10 cellular contexts compared by ENCODE assay signal in genomic region chr5:1502046-1502736, GRCh38. TPM values are rescaled to one million over a fixed set of nuclear protein-coding genes. Genes with fewer than 3 reads are reported as not detected.
DNase-seq lines count a peak whose midpoint lies in the region; ATAC-seq, FAIRE-seq and TF ChIP-seq lines count a peak whose summit lies in the region.
"Had no signal": no experiment of that assay in that cellular context is flagged by ENCODE, and none has a peak within 500 bp of the region (broad histone marks: within the 10 kb centered on the region; RNA-seq: fewer than 3 reads in every experiment).

No MANE protein-coding gene starts in this region.

- peak overlapping the region; percentile 100 for H3K27ac ChIP-seq in OCI-LY3 (ENCODE audit: low read length)
- peak overlapping the region; percentile 3 for H3K27ac ChIP-seq in upper lobe of right lung
- no peak overlapping the region for H3K27ac ChIP-seq in vagina

- H3K27me3 Mint-ChIP-seq in activated naive CD4-positive, alpha-beta T cell treated with anti-CD3 and anti-CD28 coated beads for 36 hours (ENCODE audit: low read depth), result no peaks in the 10 kb centered on the region

- H3K36me3 Mint-ChIP-seq in activated naive CD4-positive, alpha-beta T cell treated with anti-CD3 and anti-CD28 coated beads for 36 hours (ENCODE audit: low read depth), result peaks cover 11% of the 10 kb centered on the region

- H3K4me3 ChIP-seq in OCI-LY3 (ENCODE audit: low read length) (peak overlapping the region; percentile 87), upper lobe of right lung (no peak overlapping the region), vagina (no peak overlapping the region)
- H3K4me3 ChIP-seq: skin epidermis had no signal

- H3K79me2 ChIP-seq in OCI-LY3 (ENCODE audit: low read length), result peaks cover 71% of the 10 kb centered on the region

- FAIRE-seq in RCC 7860 (lab: Jason Lieb, UNC), result no peak

- no peak overlapping the region for H2AFZ ChIP-seq in OCI-LY3 (ENCODE audit: low read depth, low read length)

- H3K27ac Mint-ChIP-seq in activated naive CD4-positive, alpha-beta T cell treated with anti-CD3 and anti-CD28 coated beads for 36 hours, result peak overlapping the region; percentile 46

- H3K4me2 ChIP-seq in OCI-LY3 (ENCODE audit: low read length), result peak overlapping the region; percentile 100

- H3K9ac ChIP-seq in OCI-LY3 (ENCODE audit: low read length), result peak overlapping the region; percentile 99

- H3K9me3 ChIP-seq in OCI-LY3 (ENCODE audit: insufficient read depth, low read length), result no peaks in the 10 kb centered on the region
- H3K9me3 ChIP-seq in upper lobe of right lung, result no peaks in the 10 kb centered on the region
- H3K9me3 ChIP-seq in vagina, result no peaks in the 10 kb centered on the region

- peaks cover 37% of the 10 kb centered on the region for H3K36me3 ChIP-seq in OCI-LY3 (replicated peaks; ENCODE audit: low read depth, low read length)
- H3K36me3 ChIP-seq in upper lobe of right lung, result peaks cover 28% of the 10 kb centered on the region
- H3K36me3 ChIP-seq in vagina, result no peaks in the 10 kb centered on the region

- H3K4me1 Mint-ChIP-seq in activated naive CD4-positive, alpha-beta T cell treated with anti-CD3 and anti-CD28 coated beads for 36 hours (ENCODE audit: low read depth), result peaks cover 28% of the 10 kb centered on the region

- TF ChIP-seq CTCF in OCI-LY3 (IDR thresholded peaks at IDR 0.05; ENCODE audit: low read depth, low read length), result no peak
- TF ChIP-seq CTCF in upper lobe of right lung (IDR thresholded peaks at IDR 0.05), result no peak
- no peak for TF ChIP-seq CTCF in vagina (IDR thresholded peaks at IDR 0.05)

- H3K9me3 Mint-ChIP-seq in activated naive CD4-positive, alpha-beta T cell treated with anti-CD3 and anti-CD28 coated beads for 36 hours, result no peaks in the 10 kb centered on the region

- CTCF ChIA-PET in activated naive CD4-positive, alpha-beta T cell treated with anti-CD3 and anti-CD28 coated beads for 36 hours (lab: Charles Lee), result interaction anchor here (0.6 to 1.8 kb wide), 2 partner anchors 10 to 82 kb away, joined by 3 to 5 read pairs; no protein-coding TSS in a partner anchor

- TF ChIP-seq POLR2A in vagina (IDR thresholded peaks at IDR 0.05), result no peak

- intact Hi-C loops in activated naive CD4-positive, alpha-beta T cell treated with anti-CD3 and anti-CD28 coated beads for 36 hours (cut with micrococcal nuclease), result no loop called here
- intact Hi-C loops in Right ventricle myocardium inferior (cut with DNase I), result no loop called here
- intact Hi-C loops in upper lobe of right lung (cut with DNase I), result no loop called here
- intact Hi-C loops in vagina (cut with DNase I), result no loop called here

- H3K4me1 ChIP-seq in OCI-LY3 (ENCODE audit: low read length) (peaks cover 94% of the 10 kb centered on the region), upper lobe of right lung (peaks cover 64% of the 10 kb centered on the region), vagina (peaks cover 65% of the 10 kb centered on the region)

- peak; percentile 21 for ATAC-seq in Right ventricle myocardium inferior
- peak; percentile 80 for ATAC-seq in upper lobe of right lung

- peak; percentile 32 for DNase-seq in activated naive CD4-positive, alpha-beta T cell treated with anti-CD3 and anti-CD28 coated beads for 36 hours
- DNase-seq in activated naive CD4-positive, alpha-beta T cell treated with anti-CD3 and anti-CD28 coated beads, Interleukin-2, amount 50 U/mL, for 16 hours, result no peak
- peak; percentile 86 for DNase-seq in Right ventricle myocardium inferior (ENCODE audit: missing footprints)
- peak; percentile 87 for DNase-seq in upper lobe of right lung
- no peak for DNase-seq in RCC 7860 (ENCODE audit: low spot score)
- DNase-seq in vagina (ENCODE audit: extremely low spot score in 2 of 2), result no peak
- DNase-seq in GM03348 (ENCODE audit: low spot score), result no peak

- peaks cover 16% of the 10 kb centered on the region for H4K20me1 ChIP-seq in OCI-LY3 (ENCODE audit: insufficient read depth, low read length)

- H3K4me3 Mint-ChIP-seq in activated naive CD4-positive, alpha-beta T cell treated with anti-CD3 and anti-CD28 coated beads for 36 hours, result no peak overlapping the region

- H3K27me3 ChIP-seq in OCI-LY3 (ENCODE audit: low read depth, low read length) (no peaks in the 10 kb centered on the region), upper lobe of right lung (no peaks in the 10 kb centered on the region), vagina (no peaks in the 10 kb centered on the region)

RNA-seq across cellular contexts. Expression of gene LPCAT1, which starts 21.6 kb away (rescaled TPM):
- 10 to 100 TPM; 31.2 to 34.1 TPM for total RNA-seq in activated naive CD4-positive, alpha-beta T cell treated with anti-CD3 and anti-CD28 coated beads for 36 hours
- 13.4 TPM for total RNA-seq in Right ventricle myocardium inferior
- 690 TPM for total RNA-seq in upper lobe of right lung
- 29.7 TPM for total RNA-seq in vagina

RNA-seq across cellular contexts. Expression of gene SLC6A3, which starts 57.0 kb away (rescaled TPM):
- not detected for total RNA-seq in activated naive CD4-positive, alpha-beta T cell treated with anti-CD3 and anti-CD28 coated beads for 36 hours
- total RNA-seq in Right ventricle myocardium inferior, result not detected
- total RNA-seq in upper lobe of right lung, result 0.52 TPM
- total RNA-seq in vagina, result 0.49 TPM
- total RNA-seq: NCI-H460 had no signal

Comparison
In these comparisons a context has a peak if more than half of its experiments do, and no peak if none do; other contexts are left out.
1. DNase-seq: peak in activated naive CD4-positive, alpha-beta T cell treated with anti-CD3 and anti-CD28 coated beads for 36 hours (single experiment), Right ventricle myocardium inferior (single experiment) and upper lobe of right lung (single experiment); none in activated naive CD4-positive, alpha-beta T cell treated with anti-CD3 and anti-CD28 coated beads, Interleukin-2, amount 50 U/mL, for 16 hours (single experiment), RCC 7860 (single experiment), vagina (0 of 2) and GM03348 (single experiment).
2. RNA of gene LPCAT1, which starts 21.6 kb away (total RNA-seq): 690 TPM in upper lobe of right lung (single experiment); 31.2 to 34.1 TPM in activated naive CD4-positive, alpha-beta T cell treated with anti-CD3 and anti-CD28 coated beads for 36 hours, 29.7 TPM in vagina (single experiment) and 13.4 TPM in Right ventricle myocardium inferior (single experiment); every median in the first group is over 10 times any median in the second.